In the genomic region with DNA sequence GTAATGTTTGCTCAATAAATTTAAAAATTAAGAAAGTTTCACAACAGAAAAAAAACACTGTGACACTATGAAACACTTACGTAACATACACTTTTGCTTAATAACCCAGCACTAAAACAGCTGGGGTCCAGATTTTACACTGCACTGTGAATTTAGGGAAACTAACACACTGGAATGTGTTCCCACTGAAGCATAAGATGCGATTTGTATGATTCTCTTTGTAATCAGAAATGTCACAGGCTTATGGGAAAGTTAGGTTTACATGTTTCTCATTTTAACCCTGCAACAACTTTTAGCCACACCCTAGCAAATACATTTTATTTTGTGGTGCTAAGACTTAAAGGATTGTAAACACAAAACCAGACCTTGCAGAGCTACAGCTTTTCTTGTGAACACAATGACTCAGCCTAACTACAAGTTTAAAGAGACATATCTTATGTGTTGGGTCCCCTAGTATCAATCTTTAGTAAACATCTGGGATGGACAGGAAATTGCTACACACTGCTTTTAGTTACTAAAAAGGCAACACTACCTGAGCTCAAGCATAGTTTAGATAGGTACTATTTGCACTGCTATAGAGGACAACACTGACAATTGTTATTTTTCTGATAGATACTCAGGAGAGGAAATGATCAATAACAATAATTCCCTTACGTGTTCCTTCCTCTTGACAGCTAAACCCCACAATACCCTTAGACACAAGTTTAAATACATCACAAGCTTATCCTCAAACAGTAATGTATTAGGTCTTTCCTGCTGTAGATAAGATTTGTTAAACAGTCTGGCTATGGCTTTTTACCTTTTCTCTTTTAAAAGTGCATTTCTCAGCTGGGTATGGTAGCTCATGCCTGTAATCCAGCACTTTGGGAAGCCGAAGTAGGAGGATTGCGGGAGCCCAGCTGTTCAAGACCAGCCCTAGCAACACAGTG, we compare ENCODE assay signal across 1 cellular context.
TF ChIP-seq lines count a peak whose summit lies in the region.

No MANE protein-coding gene starts in this region.

TF ChIP-seq in K562, 482 proteins besides CTCF, POLR2A, EP300 and RAD21 (continued from another document and continues in another):
- TF ChIP-seq, protein P1, sequence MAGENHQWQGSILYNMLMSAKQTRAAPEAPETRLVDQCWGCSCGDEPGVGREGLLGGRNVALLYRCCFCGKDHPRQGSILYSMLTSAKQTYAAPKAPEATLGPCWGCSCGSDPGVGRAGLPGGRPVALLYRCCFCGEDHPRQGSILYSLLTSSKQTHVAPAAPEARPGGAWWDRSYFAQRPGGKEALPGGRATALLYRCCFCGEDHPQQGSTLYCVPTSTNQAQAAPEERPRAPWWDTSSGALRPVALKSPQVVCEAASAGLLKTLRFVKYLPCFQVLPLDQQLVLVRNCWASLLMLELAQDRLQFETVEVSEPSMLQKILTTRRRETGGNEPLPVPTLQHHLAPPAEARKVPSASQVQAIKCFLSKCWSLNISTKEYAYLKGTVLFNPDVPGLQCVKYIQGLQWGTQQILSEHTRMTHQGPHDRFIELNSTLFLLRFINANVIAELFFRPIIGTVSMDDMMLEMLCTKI (IDR thresholded peaks at IDR 0.05; ENCODE audit: partially characterized antibody) = no peak
- TF ChIP-seq, protein P2, sequence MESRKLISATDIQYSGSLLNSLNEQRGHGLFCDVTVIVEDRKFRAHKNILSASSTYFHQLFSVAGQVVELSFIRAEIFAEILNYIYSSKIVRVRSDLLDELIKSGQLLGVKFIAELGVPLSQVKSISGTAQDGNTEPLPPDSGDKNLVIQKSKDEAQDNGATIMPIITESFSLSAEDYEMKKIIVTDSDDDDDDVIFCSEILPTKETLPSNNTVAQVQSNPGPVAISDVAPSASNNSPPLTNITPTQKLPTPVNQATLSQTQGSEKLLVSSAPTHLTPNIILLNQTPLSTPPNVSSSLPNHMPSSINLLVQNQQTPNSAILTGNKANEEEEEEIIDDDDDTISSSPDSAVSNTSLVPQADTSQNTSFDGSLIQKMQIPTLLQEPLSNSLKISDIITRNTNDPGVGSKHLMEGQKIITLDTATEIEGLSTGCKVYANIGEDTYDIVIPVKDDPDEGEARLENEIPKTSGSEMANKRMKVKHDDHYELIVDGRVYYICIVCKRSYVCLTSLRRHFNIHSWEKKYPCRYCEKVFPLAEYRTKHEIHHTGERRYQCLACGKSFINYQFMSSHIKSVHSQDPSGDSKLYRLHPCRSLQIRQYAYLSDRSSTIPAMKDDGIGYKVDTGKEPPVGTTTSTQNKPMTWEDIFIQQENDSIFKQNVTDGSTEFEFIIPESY (CRISPR knock-in tag; IDR thresholded peaks at IDR 0.05) = no peak
- TF ChIP-seq NEUROD1 (IDR thresholded peaks at IDR 0.05; ENCODE audit: borderline replicate concordance, low read depth, low read length, partially characterized antibody) (peak; percentile 32), ESRRB (CRISPR knock-in tag; IDR thresholded peaks at IDR 0.05; ENCODE audit: borderline replicate concordance) (no peak), ZNF408 (CRISPR knock-in tag; IDR thresholded peaks at IDR 0.05; ENCODE audit: low read depth) (no peak), ZNF324 (CRISPR knock-in tag; IDR thresholded peaks at IDR 0.05) (no peak), ZNF316 (IDR thresholded peaks at IDR 0.05) (peak; percentile 88), EP400 (IDR thresholded peaks at IDR 0.05) (peak; percentile 42), ZNF124 (CRISPR knock-in tag; IDR thresholded peaks at IDR 0.05) (no peak), TAF15 (IDR thresholded peaks at IDR 0.05; ENCODE audit: low read depth, low read length) (no peak), NR2C2 (CRISPR knock-in tag; IDR thresholded peaks at IDR 0.05) (no peak), NR2C2 (tag; IDR thresholded peaks at IDR 0.05) (peak; percentile 31; the same call in 1 of the 2 replicates), SMARCE1 (IDR thresholded peaks at IDR 0.05) (peak; percentile 82), NFE2L1 (tag; IDR thresholded peaks at IDR 0.05; ENCODE audit: borderline replicate concordance, low read depth) (peak; percentile 65), RNF2 (IDR thresholded peaks at IDR 0.05) (peak; percentile 58; the same call in 1 of the 2 replicates), FIP1L1 (IDR thresholded peaks at IDR 0.05; ENCODE audit: low read depth, low read length, poor library complexity, severe bottlenecking) (no peak), CBFA2T3 (IDR thresholded peaks at IDR 0.05) (peak; percentile 82), ZKSCAN8 (CRISPR knock-in tag; IDR thresholded peaks at IDR 0.05) (0 out of 2 replicates have a peak, but pooled peaks have one; percentile 39), SMAD4 (CRISPR knock-in tag; conservative IDR thresholded peaks at IDR 0.05) (no peak), MAFK (IDR thresholded peaks at IDR 0.05; ENCODE audit: low read length) (peak; percentile 81), TCF3 (CRISPR knock-in tag; IDR thresholded peaks at IDR 0.05) (peak; percentile 79), ZNF143 (CRISPR knock-in tag; IDR thresholded peaks at IDR 0.05) (no peak), MYC (IDR thresholded peaks at IDR 0.05; ENCODE audit: low read depth, low read length) (no peak), MYC (CRISPR knock-in tag; IDR thresholded peaks at IDR 0.05; ENCODE audit: borderline replicate concordance, low read depth) (no peak), PCBP1 (IDR thresholded peaks at IDR 0.05; ENCODE audit: low read depth, low read length, poor library complexity, severe bottlenecking) (no peak), SMAD1 (IDR thresholded peaks at IDR 0.05; ENCODE audit: low read depth, low read length, partially characterized antibody) (no peak), TBP (optimal IDR thresholded peaks at IDR 0.05; ENCODE audit: low read depth, low read length) (peak; percentile 28), KAT7 (CRISPR knock-in tag; IDR thresholded peaks at IDR 0.05; ENCODE audit: borderline replicate concordance) (no peak), TEAD2 (tag; IDR thresholded peaks at IDR 0.05) (no peak), TAL1 (IDR thresholded peaks at IDR 0.05) (peak; percentile 76), ATF7 (IDR thresholded peaks at IDR 0.05) (peak; percentile 32; the same call in 1 of the 2 replicates)
- TF ChIP-seq, protein P3, sequence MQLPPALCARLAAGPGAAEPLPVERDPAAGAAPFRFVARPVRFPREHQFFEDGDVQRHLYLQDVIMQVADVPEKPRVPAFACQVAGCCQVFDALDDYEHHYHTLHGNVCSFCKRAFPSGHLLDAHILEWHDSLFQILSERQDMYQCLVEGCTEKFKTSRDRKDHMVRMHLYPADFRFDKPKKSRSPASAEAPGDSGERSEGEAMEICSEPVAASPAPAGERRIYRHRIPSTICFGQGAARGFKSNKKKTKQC (CRISPR knock-in tag; IDR thresholded peaks at IDR 0.05) = no peak
- TF ChIP-seq, protein P4, sequence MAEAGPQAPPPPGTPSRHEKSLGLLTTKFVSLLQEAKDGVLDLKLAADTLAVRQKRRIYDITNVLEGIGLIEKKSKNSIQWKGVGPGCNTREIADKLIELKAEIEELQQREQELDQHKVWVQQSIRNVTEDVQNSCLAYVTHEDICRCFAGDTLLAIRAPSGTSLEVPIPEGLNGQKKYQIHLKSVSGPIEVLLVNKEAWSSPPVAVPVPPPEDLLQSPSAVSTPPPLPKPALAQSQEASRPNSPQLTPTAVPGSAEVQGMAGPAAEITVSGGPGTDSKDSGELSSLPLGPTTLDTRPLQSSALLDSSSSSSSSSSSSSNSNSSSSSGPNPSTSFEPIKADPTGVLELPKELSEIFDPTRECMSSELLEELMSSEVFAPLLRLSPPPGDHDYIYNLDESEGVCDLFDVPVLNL (CRISPR knock-in tag; IDR thresholded peaks at IDR 0.05; ENCODE audit: low read depth) = no peak
- TF ChIP-seq, protein P5, sequence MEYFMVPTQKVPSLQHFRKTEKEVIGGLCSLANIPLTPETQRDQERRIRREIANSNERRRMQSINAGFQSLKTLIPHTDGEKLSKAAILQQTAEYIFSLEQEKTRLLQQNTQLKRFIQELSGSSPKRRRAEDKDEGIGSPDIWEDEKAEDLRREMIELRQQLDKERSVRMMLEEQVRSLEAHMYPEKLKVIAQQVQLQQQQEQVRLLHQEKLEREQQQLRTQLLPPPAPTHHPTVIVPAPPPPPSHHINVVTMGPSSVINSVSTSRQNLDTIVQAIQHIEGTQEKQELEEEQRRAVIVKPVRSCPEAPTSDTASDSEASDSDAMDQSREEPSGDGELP (CRISPR knock-in tag; IDR thresholded peaks at IDR 0.05; ENCODE audit: borderline replicate concordance) = peak; percentile 74; the same call in 1 of the 2 replicates
- TF ChIP-seq, protein P6, sequence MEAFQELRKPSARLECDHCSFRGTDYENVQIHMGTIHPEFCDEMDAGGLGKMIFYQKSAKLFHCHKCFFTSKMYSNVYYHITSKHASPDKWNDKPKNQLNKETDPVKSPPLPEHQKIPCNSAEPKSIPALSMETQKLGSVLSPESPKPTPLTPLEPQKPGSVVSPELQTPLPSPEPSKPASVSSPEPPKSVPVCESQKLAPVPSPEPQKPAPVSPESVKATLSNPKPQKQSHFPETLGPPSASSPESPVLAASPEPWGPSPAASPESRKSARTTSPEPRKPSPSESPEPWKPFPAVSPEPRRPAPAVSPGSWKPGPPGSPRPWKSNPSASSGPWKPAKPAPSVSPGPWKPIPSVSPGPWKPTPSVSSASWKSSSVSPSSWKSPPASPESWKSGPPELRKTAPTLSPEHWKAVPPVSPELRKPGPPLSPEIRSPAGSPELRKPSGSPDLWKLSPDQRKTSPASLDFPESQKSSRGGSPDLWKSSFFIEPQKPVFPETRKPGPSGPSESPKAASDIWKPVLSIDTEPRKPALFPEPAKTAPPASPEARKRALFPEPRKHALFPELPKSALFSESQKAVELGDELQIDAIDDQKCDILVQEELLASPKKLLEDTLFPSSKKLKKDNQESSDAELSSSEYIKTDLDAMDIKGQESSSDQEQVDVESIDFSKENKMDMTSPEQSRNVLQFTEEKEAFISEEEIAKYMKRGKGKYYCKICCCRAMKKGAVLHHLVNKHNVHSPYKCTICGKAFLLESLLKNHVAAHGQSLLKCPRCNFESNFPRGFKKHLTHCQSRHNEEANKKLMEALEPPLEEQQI (IDR thresholded peaks at IDR 0.05) = 0 out of 2 replicates have a peak, but pooled peaks have one; percentile 25
- TF ChIP-seq, protein P7, sequence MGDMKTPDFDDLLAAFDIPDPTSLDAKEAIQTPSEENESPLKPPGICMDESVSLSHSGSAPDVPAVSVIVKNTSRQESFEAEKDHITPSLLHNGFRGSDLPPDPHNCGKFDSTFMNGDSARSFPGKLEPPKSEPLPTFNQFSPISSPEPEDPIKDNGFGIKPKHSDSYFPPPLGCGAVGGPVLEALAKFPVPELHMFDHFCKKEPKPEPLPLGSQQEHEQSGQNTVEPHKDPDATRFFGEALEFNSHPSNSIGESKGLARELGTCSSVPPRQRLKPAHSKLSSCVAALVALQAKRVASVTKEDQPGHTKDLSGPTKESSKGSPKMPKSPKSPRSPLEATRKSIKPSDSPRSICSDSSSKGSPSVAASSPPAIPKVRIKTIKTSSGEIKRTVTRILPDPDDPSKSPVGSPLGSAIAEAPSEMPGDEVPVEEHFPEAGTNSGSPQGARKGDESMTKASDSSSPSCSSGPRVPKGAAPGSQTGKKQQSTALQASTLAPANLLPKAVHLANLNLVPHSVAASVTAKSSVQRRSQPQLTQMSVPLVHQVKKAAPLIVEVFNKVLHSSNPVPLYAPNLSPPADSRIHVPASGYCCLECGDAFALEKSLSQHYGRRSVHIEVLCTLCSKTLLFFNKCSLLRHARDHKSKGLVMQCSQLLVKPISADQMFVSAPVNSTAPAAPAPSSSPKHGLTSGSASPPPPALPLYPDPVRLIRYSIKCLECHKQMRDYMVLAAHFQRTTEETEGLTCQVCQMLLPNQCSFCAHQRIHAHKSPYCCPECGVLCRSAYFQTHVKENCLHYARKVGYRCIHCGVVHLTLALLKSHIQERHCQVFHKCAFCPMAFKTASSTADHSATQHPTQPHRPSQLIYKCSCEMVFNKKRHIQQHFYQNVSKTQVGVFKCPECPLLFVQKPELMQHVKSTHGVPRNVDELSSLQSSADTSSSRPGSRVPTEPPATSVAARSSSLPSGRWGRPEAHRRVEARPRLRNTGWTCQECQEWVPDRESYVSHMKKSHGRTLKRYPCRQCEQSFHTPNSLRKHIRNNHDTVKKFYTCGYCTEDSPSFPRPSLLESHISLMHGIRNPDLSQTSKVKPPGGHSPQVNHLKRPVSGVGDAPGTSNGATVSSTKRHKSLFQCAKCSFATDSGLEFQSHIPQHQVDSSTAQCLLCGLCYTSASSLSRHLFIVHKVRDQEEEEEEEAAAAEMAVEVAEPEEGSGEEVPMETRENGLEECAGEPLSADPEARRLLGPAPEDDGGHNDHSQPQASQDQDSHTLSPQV (IDR thresholded peaks at IDR 0.05) = peak; percentile 19; the same call in 1 of the 2 replicates
- TF ChIP-seq, protein P8, sequence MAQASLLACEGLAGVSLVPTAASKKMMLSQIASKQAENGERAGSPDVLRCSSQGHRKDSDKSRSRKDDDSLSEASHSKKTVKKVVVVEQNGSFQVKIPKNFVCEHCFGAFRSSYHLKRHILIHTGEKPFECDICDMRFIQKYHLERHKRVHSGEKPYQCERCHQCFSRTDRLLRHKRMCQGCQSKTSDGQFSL (CRISPR knock-in tag; IDR thresholded peaks at IDR 0.05) = no peak
- TF ChIP-seq, protein P8 (tag; IDR thresholded peaks at IDR 0.05) = no peak
